In genomic region chr17:66985338-66985737, GRCh38 we compare ENCODE assay signal across 25 cellular contexts. TPM values are rescaled to one million over a fixed set of nuclear protein-coding genes. Genes with fewer than 3 reads are reported as not detected.
A peak's percentile ranks its signal among the peaks of the same experiment; 100 is the strongest.
DNase-seq lines count a peak whose midpoint lies in the region; ATAC-seq, FAIRE-seq and TF ChIP-seq lines count a peak whose summit lies in the region.
"Had no signal": no experiment of that assay in that cellular context is flagged by ENCODE, and none has a peak within 500 bp of the region (broad histone marks: within the 10 kb centered on the region; RNA-seq: fewer than 3 reads in every experiment).

No MANE protein-coding gene starts in this region.

- ATAC-seq in HG02588 (IDR thresholded peaks at IDR 0.05; ENCODE audit: unreplicated experiment) (peak; percentile 80), GM12878 (peak; percentile 92), HG02938 (IDR thresholded peaks at IDR 0.05; ENCODE audit: unreplicated experiment) (no peak)
- ATAC-seq: gastrocnemius medialis, HCT116, lower lobe of right lung, PC-3 had no signal

- in situ Hi-C loops in GM13977 (cut with MboI; ENCODE audit: low pct_unique_long_range_greater_than_20kb, low sequenced_read_pairs, unreplicated experiment): no loop called here
- in situ Hi-C loops in GM12878 (cut with MboI): no loop called here

- RAD21 ChIA-PET in GM12878 (lab: Charles Lee; ENCODE audit: unreplicated experiment): no interaction called here

- H4K20me1 ChIP-seq in GM12878 (ENCODE audit: control insufficient read depth, insufficient read depth): no peaks in the 10 kb centered on the region

- POLR2A ChIA-PET in GM12878 (lab: Charles Lee): no interaction called here

- no peak for TF ChIP-seq POLR2A in GM12878 (IDR thresholded peaks at IDR 0.05; ENCODE audit: low read depth, low read length)

- H3K9ac ChIP-seq in GM12878 (ENCODE audit: control insufficient read depth, insufficient read depth, low read length): no peak overlapping the region

- no TSS peak for BruUV-seq in GM12878 (replicated peaks; lab: Mats Ljungman, UMichigan)

- TF ChIP-seq CTCF in GM10266 (IDR thresholded peaks at IDR 0.05; ENCODE audit: control insufficient read depth, insufficient read depth, low read depth, missing control alignments): no peak
- no peak for TF ChIP-seq CTCF in GM13977 (IDR thresholded peaks at IDR 0.05; ENCODE audit: extremely low read depth, insufficient read depth, missing control alignments)
- TF ChIP-seq CTCF in GM12878 (IDR thresholded peaks at IDR 0.05 in 2 of 3, conservative IDR thresholded peaks at IDR 0.05 in 1 of 3; ENCODE audit: control insufficient read depth in 2 of 3, extremely low read depth in 1 of 3, insufficient read depth in 1 of 3, low read depth in 3 of 3, low read length in 3 of 3): no peak

- CTCF ChIA-PET in GM12878 (lab: Yijun Ruan, JAX): interaction anchor here (0.9 kb wide), 1 partner anchor 67 kb away, joined by 3 read pairs; no protein-coding TSS in a partner anchor

- no peak for TF ChIP-seq EP300 in GM12878 (IDR thresholded peaks at IDR 0.05; ENCODE audit: borderline replicate concordance in 1 of 2, control insufficient read depth in 1 of 2, low read depth in 2 of 2, low read length in 2 of 2)

- H3K36me3 ChIP-seq in GM12878 (ENCODE audit: control insufficient read depth in 2 of 2, insufficient read depth in 2 of 2, low read length in 1 of 2): no peaks in the 10 kb centered on the region
- H3K36me3 ChIP-seq: esophagus muscularis mucosa, gastrocnemius medialis, lower lobe of right lung, upper lobe of left lung had no signal

- H3K4me3 ChIP-seq in GM12878: no peak overlapping the region
- H3K4me3 ChIP-seq: esophagus muscularis mucosa, gastrocnemius medialis, lower lobe of right lung, smooth muscle cell, upper lobe of left lung had no signal

- H2AFZ ChIP-seq in GM12878 (ENCODE audit: control insufficient read depth, low read depth, low read length): peak overlapping the region; percentile 31

- H3K27ac ChIP-seq in GM12878 (ENCODE audit: control insufficient read depth, insufficient read depth): peak overlapping the region; percentile 22; the same call in 1 of the 2 replicates
- H3K27ac ChIP-seq: esophagus muscularis mucosa, gastrocnemius medialis, lower lobe of right lung, upper lobe of left lung had no signal

- no peak for TF ChIP-seq RAD21 in GM12878 (IDR thresholded peaks at IDR 0.05; ENCODE audit: insufficient read depth, low read depth, low read length)

- intact Hi-C loops in GM12878 (cut with micrococcal nuclease; ENCODE audit: unreplicated experiment): no loop called here

- SMC1A ChIA-PET in GM12878 (lab: Charles Lee; ENCODE audit: uncharacterized antibody, unreplicated experiment): interaction anchor here (1.7 kb wide), 2 partner anchors 57 to 96 kb away, joined by 3 to 4 read pairs; no protein-coding TSS in a partner anchor

- peak; percentile 13 for FAIRE-seq in GM12878 (lab: Jason Lieb, UNC)
- FAIRE-seq: kidney had no signal

- peaks cover 0 to 5% of the 10 kb centered on the region in 2 experiments; a peak in 1 of 4 replicates for H3K27me3 ChIP-seq in GM12878 (replicated peaks in 1 of 2; ENCODE audit: control insufficient read depth in 2 of 2, insufficient read depth in 2 of 2, low read length in 1 of 2)
- H3K27me3 ChIP-seq: upper lobe of left lung had no signal

- WGBS in GM12878 (ENCODE audit: insufficient coverage, insufficient replicate concordance, low lambda C conversion rate, missing lambda C conversion rate): 0% methylated on average over 2 of the region's 2 CpGs

- no peaks in the 10 kb centered on the region for H3K9me3 ChIP-seq in GM12878 (replicated peaks; ENCODE audit: control insufficient read depth, insufficient read depth, low read length)
- H3K9me3 ChIP-seq: Caco-2, esophagus muscularis mucosa, gastrocnemius medialis, lower lobe of right lung, upper lobe of left lung had no signal

- DNase-seq in GM10266 (ENCODE audit: extremely low spot score) (peak; percentile 61), GM13977 (ENCODE audit: low spot score) (peak; percentile 59), GM12878 (ENCODE audit: low read depth, low spot score) (peak; percentile 20), T-helper 9 cell (no peak), NCI-H526 (lab: John Stamatoyannopoulos, UW) (no peak)
- DNase-seq: activated B cell treated with CpG ODN at 0.5 μM for 24 hours; activated naive CD8-positive, alpha-beta T cell treated with anti-CD3 and anti-CD28 coated beads, Interleukin-2, amount 10 ng/mL, durations not matched to agents 7 days and 5 days; Caco-2; DND-41; effector memory CD4-positive, alpha-beta T cell; gastrocnemius medialis; kidney; lower lobe of right lung; NCI-H1694 treated with DMSO at 0.1 percent for 48 hours; PC-3; SIG-M5; stimulated activated CD4-positive, alpha-beta T cell treated with anti-CD3 and anti-CD28 coated beads, Interleukin-4, amount 100 ng/mL, for 1 hour; upper lobe of left lung had no signal

- H3K79me2 ChIP-seq in GM12878 (ENCODE audit: control insufficient read depth, insufficient read depth, low read length): no peaks in the 10 kb centered on the region

- H3K4me2 ChIP-seq in GM12878 (ENCODE audit: control insufficient read depth, insufficient read depth): peak overlapping the region; percentile 47; the same call in 1 of the 2 replicates
- H3K4me2 ChIP-seq: smooth muscle cell had no signal

- peaks cover 17% of the 10 kb centered on the region for H3K4me1 ChIP-seq in GM12878 (ENCODE audit: control insufficient read depth, insufficient read depth, low read length)
- H3K4me1 ChIP-seq: esophagus muscularis mucosa, gastrocnemius medialis, lower lobe of right lung, upper lobe of left lung had no signal

TF ChIP-seq in GM12878, 131 proteins besides CTCF, POLR2A, EP300 and RAD21 (continues in another document):
- TF ChIP-seq MTA3 (IDR thresholded peaks at IDR 0.05; ENCODE audit: borderline replicate concordance, low read length) (peak; percentile 35; the same call in 1 of the 2 replicates), SMARCA5 (IDR thresholded peaks at IDR 0.05) (0 out of 2 replicates have a peak, but pooled peaks have one; percentile 57), NFIC (IDR thresholded peaks at IDR 0.05; ENCODE audit: low read depth, low read length) (peak; percentile 24; the same call in 1 of the 2 replicates), EED (IDR thresholded peaks at IDR 0.05; ENCODE audit: low read depth) (peak; percentile 71), LARP7 (IDR thresholded peaks at IDR 0.05) (no peak), PKNOX1 (IDR thresholded peaks at IDR 0.05) (0 out of 2 replicates have a peak, but pooled peaks have one; percentile 18), ETV6 (conservative IDR thresholded peaks at IDR 0.05 in 1 of 2, IDR thresholded peaks at IDR 0.05 in 1 of 2; ENCODE audit: borderline replicate concordance in 1 of 2, low read depth in 1 of 2) (0 out of 4 replicates have a peak, but pooled peaks of 1 of the 2 experiments have one; percentile 35), RELA (IDR thresholded peaks at IDR 0.05; ENCODE audit: borderline replicate concordance, partially characterized antibody) (peak; percentile 92)

RNA-seq across cellular contexts. Expression of gene CACNG4, which starts 20.8 kb away (rescaled TPM):
- total RNA-seq in GM12878 (2013; cell fraction: nucleolus; rRNA removed): not detected in 2 replicates
- total RNA-seq in GM12878 (2014; rRNA removed) (not detected in 2 replicates), GM12878 (2014; rRNA removed; fragmentation: Illumina TruSeq; extraction: Trizol) (not detected in 2 replicates), GM12878 (2021) (0.08 TPM in 1 of 2 replicates, not detected in the other)
- polyA plus RNA-seq in GM12878 (2011; ENCODE audit: low read depth): not detected
- polyA plus RNA-seq in GM12878 (2011; rRNA removed) (0.04 and 0.08 TPM in 2 replicates), GM12878 (2014; fragmentation: Illumina TruSeq; extraction: Trizol) (not detected in 2 replicates), GM12878 (2014; fragmentation: Nextera tagmentation; extraction: Ambion mirVana) (not detected), GM12878 (2014; rRNA removed) (not detected in 2 replicates), GM12878 (2016; fragmentation: Nextera tagmentation; extraction: Ambion mirVana) (not detected)
- polyA plus RNA-seq in GM12878 (2011; cell fraction: cytosol; rRNA removed): 0.17 and 0.19 TPM in 2 replicates
- polyA plus RNA-seq in GM12878 (2011; cell fraction: nucleus; rRNA removed): 0.03 and 0.07 TPM in 2 replicates
- not detected in 2 replicates for polyA plus RNA-seq in GM12878 (2012)
- polyA minus RNA-seq in GM12878 (2011; rRNA and poly(A)+ RNA removed): 0.10 TPM in 1 of 2 replicates, not detected in the other
- not detected in 2 replicates for polyA minus RNA-seq in GM12878 (2011; cell fraction: cytosol; rRNA and poly(A)+ RNA removed)
- polyA minus RNA-seq in GM12878 (2011; cell fraction: nucleus; rRNA and poly(A)+ RNA removed): not detected in 2 replicates
- total RNA-seq: activated B cell treated with CpG ODN at 0.5 μM for 24 hours; activated naive CD8-positive, alpha-beta T cell treated with anti-CD3 and anti-CD28 coated beads, Interleukin-2, amount 10 ng/mL, durations not matched to agents 7 days and 5 days; activated T-helper 1 cell treated with anti-CD3 and anti-CD28 coated beads, Interleukin-12 subunit alpha, Interleukin-12 subunit beta, Interleukin-2, Interleukin-4 antibody, amounts not matched to agents 30 ng/mL and 10 ng/mL and 1 ng/mL, durations not matched to agents 14 hours and 24 hours and 36 hours; gastrocnemius medialis; T-helper 1 cell treated with Interleukin-12 subunit alpha and Interleukin-12 subunit beta and Interleukin-4 antibody, amounts not matched to agents 30 ng/mL and 1 ng/mL, for 36 hours had no signal

RNA-seq across cellular contexts. Expression of gene CACNG1, which starts 59.0 kb away (rescaled TPM):
- not detected in 2 replicates for total RNA-seq in GM12878 (2013; cell fraction: nucleolus; rRNA removed)
- total RNA-seq in GM12878 (2014; rRNA removed) (0.49 TPM in 1 of 2 replicates, not detected in the other), GM12878 (2014; rRNA removed; fragmentation: Illumina TruSeq; extraction: Trizol) (not detected in 2 replicates), GM12878 (2021) (not detected in 2 replicates)
- not detected for polyA plus RNA-seq in GM12878 (2011; ENCODE audit: low read depth)
- polyA plus RNA-seq in GM12878 (2011; rRNA removed) (not detected in 2 replicates), GM12878 (2014; fragmentation: Illumina TruSeq; extraction: Trizol) (not detected in 2 replicates), GM12878 (2014; fragmentation: Nextera tagmentation; extraction: Ambion mirVana) (not detected), GM12878 (2014; rRNA removed) (not detected in 2 replicates), GM12878 (2016; fragmentation: Nextera tagmentation; extraction: Ambion mirVana) (not detected)
- not detected in 2 replicates for polyA plus RNA-seq in GM12878 (2011; cell fraction: cytosol; rRNA removed)
- not detected in 2 replicates for polyA plus RNA-seq in GM12878 (2011; cell fraction: nucleus; rRNA removed)
- polyA plus RNA-seq in GM12878 (2012): not detected in 2 replicates
- not detected in 2 replicates for polyA minus RNA-seq in GM12878 (2011; rRNA and poly(A)+ RNA removed)
- polyA minus RNA-seq in GM12878 (2011; cell fraction: cytosol; rRNA and poly(A)+ RNA removed): not detected in 2 replicates
- polyA minus RNA-seq in GM12878 (2011; cell fraction: nucleus; rRNA and poly(A)+ RNA removed): not detected in 2 replicates
- total RNA-seq: activated B cell treated with CpG ODN at 0.5 μM for 24 hours; activated naive CD8-positive, alpha-beta T cell treated with anti-CD3 and anti-CD28 coated beads, Interleukin-2, amount 10 ng/mL, durations not matched to agents 7 days and 5 days; activated T-helper 1 cell treated with anti-CD3 and anti-CD28 coated beads, Interleukin-12 subunit alpha, Interleukin-12 subunit beta, Interleukin-2, Interleukin-4 antibody, amounts not matched to agents 30 ng/mL and 10 ng/mL and 1 ng/mL, durations not matched to agents 14 hours and 24 hours and 36 hours; Caco-2; esophagus muscularis mucosa; kidney; lower lobe of right lung; PC-3; smooth muscle cell; T-helper 1 cell treated with Interleukin-12 subunit alpha and Interleukin-12 subunit beta and Interleukin-4 antibody, amounts not matched to agents 30 ng/mL and 1 ng/mL, for 36 hours had no signal
- polyA plus RNA-seq: smooth muscle cell had no signal

Comparison
In these comparisons a context has a peak if more than half of its experiments do, and no peak if none do; other contexts are left out.
1. DNase-seq: peak in GM10266 (single experiment), GM13977 (single experiment) and GM12878 (single experiment); none in T-helper 9 cell (single experiment) and NCI-H526 (0 of 2).